ENCODE assay signal across 9 cellular contexts in genomic region chr9:83062653-83063527, GRCh38. TPM values are rescaled to one million over a fixed set of nuclear protein-coding genes. Genes with fewer than 3 reads are reported as not detected.
DNase-seq lines count a peak whose midpoint lies in the region; ATAC-seq and TF ChIP-seq lines count a peak whose summit lies in the region.
"Had no signal": no experiment of that assay in that cellular context is flagged by ENCODE, and none has a peak within 500 bp of the region (broad histone marks: within the 10 kb centered on the region; RNA-seq: fewer than 3 reads in every experiment).

Gene RASEF (minus strand): TSS chr9:83063142. CDS start chr9:83062867, 275 bp downstream.

- DNase-seq in BJ (ENCODE audit: low read depth): no peak
- peak; percentile 72 for DNase-seq in NCI-H1092 treated with DMSO at 0.1 percent for 48 hours (lab: John Stamatoyannopoulos, UW)
- DNase-seq in breast epithelium (ENCODE audit: low spot score in 2 of 2): peak; percentile 45 to 86
- DNase-seq in activated naive CD4-positive, alpha-beta T cell treated with anti-CD3 and anti-CD28 coated beads, Interleukin-2, amount 50 U/mL, for 72 hours (ENCODE audit: low spot score in 2 of 2): no peak
- DNase-seq in OCI-M1 (lab: John Stamatoyannopoulos, UW): no peak
- DNase-seq in activated T-helper 1 cell treated with anti-CD3 and anti-CD28 coated beads, Interleukin-12 subunit alpha, Interleukin-12 subunit beta, Interleukin-2, Interleukin-4 antibody, amounts not matched to agents 30 ng/mL and 10 ng/mL and 1 ng/mL, durations not matched to agents 14 hours and 24 hours and 36 hours (ENCODE audit: low spot score): no peak

- no peaks in the 10 kb centered on the region for H3K9me3 ChIP-seq in breast epithelium
- no peaks in the 10 kb centered on the region for H3K9me3 ChIP-seq in mesodermal cell (ENCODE audit: control insufficient read depth, low read length)

- H3K27me3 ChIP-seq in BJ (ENCODE audit: control insufficient read depth, insufficient read depth, low read length) (peaks cover 14% of the 10 kb centered on the region), breast epithelium (no peaks in the 10 kb centered on the region)

- no peak for ATAC-seq in HG03460 (IDR thresholded peaks at IDR 0.05; ENCODE audit: unreplicated experiment)
- no peak for ATAC-seq in activated naive CD4-positive, alpha-beta T cell treated with anti-CD3 and anti-CD28 coated beads, Interleukin-2, amount 50 U/mL, for 72 hours

- H3K9me3 Mint-ChIP-seq in activated naive CD4-positive, alpha-beta T cell treated with anti-CD3 and anti-CD28 coated beads, Interleukin-2, amount 50 U/mL, for 72 hours: peaks cover 0 to 3% of the 10 kb centered on the region in 2 donors
- H3K9me3 Mint-ChIP-seq in activated T-helper 1 cell treated with anti-CD3 and anti-CD28 coated beads, Interleukin-12 subunit alpha, Interleukin-12 subunit beta, Interleukin-2, Interleukin-4 antibody, amounts not matched to agents 30 ng/mL and 10 ng/mL and 1 ng/mL, durations not matched to agents 14 hours and 24 hours and 36 hours: no peaks in the 10 kb centered on the region

- H3K27me3 Mint-ChIP-seq in activated T-helper 1 cell treated with anti-CD3 and anti-CD28 coated beads, Interleukin-12 subunit alpha, Interleukin-12 subunit beta, Interleukin-2, Interleukin-4 antibody, amounts not matched to agents 30 ng/mL and 10 ng/mL and 1 ng/mL, durations not matched to agents 14 hours and 24 hours and 36 hours (ENCODE audit: insufficient read depth): peaks cover 24% of the 10 kb centered on the region

- peaks cover 11 to 33% of the 10 kb centered on the region in 2 donors for H3K36me3 Mint-ChIP-seq in activated naive CD4-positive, alpha-beta T cell treated with anti-CD3 and anti-CD28 coated beads, Interleukin-2, amount 50 U/mL, for 72 hours
- peaks cover 1% of the 10 kb centered on the region for H3K36me3 Mint-ChIP-seq in activated T-helper 1 cell treated with anti-CD3 and anti-CD28 coated beads, Interleukin-12 subunit alpha, Interleukin-12 subunit beta, Interleukin-2, Interleukin-4 antibody, amounts not matched to agents 30 ng/mL and 10 ng/mL and 1 ng/mL, durations not matched to agents 14 hours and 24 hours and 36 hours (ENCODE audit: low read depth)
- H3K36me3 Mint-ChIP-seq: activated naive CD8-positive, alpha-beta T cell had no signal

- H3K27ac ChIP-seq in breast epithelium (peak within 1 kb of the TSS; percentile 88 to 90), mesodermal cell (ENCODE audit: low read depth, low read length, severe bottlenecking) (no peak within 1 kb of the TSS)

- H3K4me1 ChIP-seq in breast epithelium (peaks cover 0 to 3% of the 10 kb centered on the region in 2 donors), mesodermal cell (ENCODE audit: control insufficient read depth, insufficient read depth, low read length, poor library complexity, severe bottlenecking) (peaks cover 7% of the 10 kb centered on the region)

- H3K27ac Mint-ChIP-seq in activated naive CD4-positive, alpha-beta T cell treated with anti-CD3 and anti-CD28 coated beads, Interleukin-2, amount 50 U/mL, for 72 hours: peak within 1 kb of the TSS in 1 of 2 donors; percentile 22
- H3K27ac Mint-ChIP-seq in activated T-helper 1 cell treated with anti-CD3 and anti-CD28 coated beads, Interleukin-12 subunit alpha, Interleukin-12 subunit beta, Interleukin-2, Interleukin-4 antibody, amounts not matched to agents 30 ng/mL and 10 ng/mL and 1 ng/mL, durations not matched to agents 14 hours and 24 hours and 36 hours: no peak within 1 kb of the TSS
- H3K27ac Mint-ChIP-seq: activated naive CD8-positive, alpha-beta T cell had no signal

- no peak for TF ChIP-seq CTCF in BJ (IDR thresholded peaks at IDR 0.05; ENCODE audit: insufficient read depth, low read depth, low read length)
- TF ChIP-seq CTCF in breast epithelium (IDR thresholded peaks at IDR 0.05): no peak

- WGBS in mesodermal cell (ENCODE audit: insufficient coverage in 2 of 2), 2 experiments: 1% methylated on average over 66 to 75 of the region's 98 CpGs

- no peaks in the 10 kb centered on the region for H3K36me3 ChIP-seq in BJ (ENCODE audit: control insufficient read depth, insufficient read depth, low read length)
- no peaks in the 10 kb centered on the region for H3K36me3 ChIP-seq in breast epithelium
- H3K36me3 ChIP-seq in mesodermal cell (ENCODE audit: control insufficient read depth, insufficient read depth, low read length): no peaks in the 10 kb centered on the region

- peak; percentile 28 for TF ChIP-seq POLR2A in breast epithelium (IDR thresholded peaks at IDR 0.05)

- H3K4me3 Mint-ChIP-seq in activated T-helper 1 cell treated with anti-CD3 and anti-CD28 coated beads, Interleukin-12 subunit alpha, Interleukin-12 subunit beta, Interleukin-2, Interleukin-4 antibody, amounts not matched to agents 30 ng/mL and 10 ng/mL and 1 ng/mL, durations not matched to agents 14 hours and 24 hours and 36 hours: no peak within 1 kb of the TSS
- H3K4me3 Mint-ChIP-seq: activated naive CD8-positive, alpha-beta T cell had no signal

- CTCF ChIA-PET in BJ (lab: Yijun Ruan, JAX): no interaction called here

- H3K4me1 Mint-ChIP-seq in activated T-helper 1 cell treated with anti-CD3 and anti-CD28 coated beads, Interleukin-12 subunit alpha, Interleukin-12 subunit beta, Interleukin-2, Interleukin-4 antibody, amounts not matched to agents 30 ng/mL and 10 ng/mL and 1 ng/mL, durations not matched to agents 14 hours and 24 hours and 36 hours (ENCODE audit: low read depth): no peaks in the 10 kb centered on the region

- intact Hi-C loops in breast epithelium (cut with DNase I; ENCODE audit: low total_unique reads): no loop called here
- intact Hi-C loops in activated T-helper 1 cell treated with anti-CD3 and anti-CD28 coated beads, Interleukin-12 subunit alpha, Interleukin-12 subunit beta, Interleukin-2, Interleukin-4 antibody, amounts not matched to agents 30 ng/mL and 10 ng/mL and 1 ng/mL, durations not matched to agents 14 hours and 24 hours and 36 hours (cut with micrococcal nuclease): no loop called here

- POLR2A ChIA-PET in BJ (lab: Charles Lee): no interaction called here

- peak within 1 kb of the TSS; percentile 34 for H3K4me3 ChIP-seq in BJ (ENCODE audit: low read depth, low read length)
- H3K4me3 ChIP-seq in breast epithelium: peak within 1 kb of the TSS; percentile 5 to 60 (median 60)
- H3K4me3 ChIP-seq in mesodermal cell (ENCODE audit: extremely low read depth, insufficient read depth, low read length, poor library complexity, severe bottlenecking): peak within 1 kb of the TSS; percentile 39

RNA-seq across cellular contexts. Expression of gene RASEF, which starts in this region (rescaled TPM):
- not detected in 2 replicates for polyA plus RNA-seq in BJ (2011; rRNA removed)
- polyA minus RNA-seq in BJ (2011; rRNA and poly(A)+ RNA removed): 0.10 TPM in 1 of 2 replicates, not detected in the other
- 10 to 100 TPM in 2 of 3 donors, not detected in 1; 39.3 to 50.1 TPM for total RNA-seq in breast epithelium
- polyA plus RNA-seq in mesodermal cell (2013, experiment 1 of 2): not detected
- 0.15 TPM for polyA plus RNA-seq in mesodermal cell (2013, experiment 2 of 2)
- total RNA-seq in activated naive CD4-positive, alpha-beta T cell treated with anti-CD3 and anti-CD28 coated beads, Interleukin-2, amount 50 U/mL, for 72 hours: not detected
- not detected in 2 replicates for total RNA-seq in activated T-helper 1 cell treated with anti-CD3 and anti-CD28 coated beads, Interleukin-12 subunit alpha, Interleukin-12 subunit beta, Interleukin-2, Interleukin-4 antibody, amounts not matched to agents 30 ng/mL and 10 ng/mL and 1 ng/mL, durations not matched to agents 14 hours and 24 hours and 36 hours

Comparison
In these comparisons a context has a peak if more than half of its experiments do, and no peak if none do; other contexts are left out.
1. DNase-seq: peak in NCI-H1092 treated with DMSO at 0.1 percent for 48 hours (single experiment) and breast epithelium (2 of 2); none in BJ (single experiment), activated naive CD4-positive, alpha-beta T cell treated with anti-CD3 and anti-CD28 coated beads, Interleukin-2, amount 50 U/mL, for 72 hours (0 of 2), OCI-M1 (single experiment) and activated T-helper 1 cell treated with anti-CD3 and anti-CD28 coated beads, Interleukin-12 subunit alpha, Interleukin-12 subunit beta, Interleukin-2, Interleukin-4 antibody, amounts not matched to agents 30 ng/mL and 10 ng/mL and 1 ng/mL, durations not matched to agents 14 hours and 24 hours and 36 hours (single experiment).
2. Peak in every context shown above with its lines, with median percentiles within 50 percentile points of each other: H3K4me3 ChIP-seq.